18 cellular contexts compared by ENCODE assay signal in genomic region chr3:17135696-17136095, GRCh38.
"Had no signal": no experiment of that assay in that cellular context is flagged by ENCODE, and none has a peak within 500 bp of the region (broad histone marks: within the 10 kb centered on the region; RNA-seq: fewer than 3 reads in every experiment).

No MANE protein-coding gene starts in this region.

- H3K4me1 ChIP-seq: breast epithelium, gastroesophageal sphincter, pancreas, uterus had no signal

- H3K9me3 ChIP-seq: ascending aorta, pancreas, tibial artery, uterus had no signal

- H3K36me3 ChIP-seq: ascending aorta, breast epithelium, gastroesophageal sphincter, pancreas, tibial artery, uterus had no signal

- H3K27ac ChIP-seq: breast epithelium, gastroesophageal sphincter, pancreas, tibial artery, uterus had no signal

- ATAC-seq: activated T-cell treated with anti-CD3 and anti-CD28 coated beads, Interleukin-2, amount 50 U/mL, for 4 hours; gastroesophageal sphincter; left colon; naive thymus-derived CD4-positive, alpha-beta T cell; stimulated activated naive B cell treated with anti-CD40 and anti-IgM and Interleukin-4, amounts not matched to agents 10 μg/mL and 1 μg/mL and 100 μg/mL, for 72 hours had no signal

- H3K4me3 ChIP-seq: ascending aorta, breast epithelium, gastroesophageal sphincter, pancreas, tibial artery, uterus had no signal

- FAIRE-seq: islet of Langerhans, pancreas had no signal

- H3K27me3 ChIP-seq: ascending aorta, breast epithelium, gastroesophageal sphincter, pancreas, tibial artery, uterus had no signal

- DNase-seq: activated CD4-positive, alpha-beta T cell treated with anti-CD3 and anti-CD28 coated beads for 1 hour; activated CD4-positive, alpha-beta T cell treated with anti-CD3 and anti-CD28 coated beads, Interleukin-2, amount 50 U/mL, for 4 hours; activated gamma-delta T cell; activated T-cell treated with anti-CD3 and anti-CD28 coated beads, Interleukin-2, amount 50 U/mL, for 4 hours; endodermal cell; left colon; naive thymus-derived CD4-positive, alpha-beta T cell; stimulated activated CD4-positive, alpha-beta T cell treated with anti-CD3 and anti-CD28 coated beads, Interleukin-2, amount 100 ng/mL, for 48 hours; stimulated activated naive B cell treated with anti-CD40 and anti-IgM and Interleukin-4, amounts not matched to agents 10 μg/mL and 1 μg/mL and 100 μg/mL, for 72 hours; T-helper 1 cell; T1000 had no signal
